9 cellular contexts compared by ENCODE assay signal in genomic region chr2:130220505-130220904, GRCh38. TPM values are rescaled to one million over a fixed set of nuclear protein-coding genes. Genes with fewer than 3 reads are reported as not detected.
"Had no signal": no experiment of that assay in that cellular context is flagged by ENCODE, and none has a peak within 500 bp of the region (broad histone marks: within the 10 kb centered on the region; RNA-seq: fewer than 3 reads in every experiment).

No MANE protein-coding gene starts in this region.

RNA-seq across cellular contexts. Expression of gene TUBA3E, which starts 22.3 kb away (rescaled TPM):
- total RNA-seq: OCI-LY7, PC-9, Peyer's patch, RPMI7951, SJCRH30, SJSA1, SK-MEL-5, T-cell had no signal
- polyA plus RNA-seq: SK-N-SH had no signal
